Comparison of ENCODE assay signal across 17 cellular contexts in genomic region chr6:34875292-34876213, GRCh38. TPM values are rescaled to one million over a fixed set of nuclear protein-coding genes. Genes with fewer than 3 reads are reported as not detected.
DNase-seq lines count a peak whose midpoint lies in the region; ATAC-seq and TF ChIP-seq lines count a peak whose summit lies in the region.
"Had no signal": no experiment of that assay in that cellular context is flagged by ENCODE, and none has a peak within 500 bp of the region (broad histone marks: within the 10 kb centered on the region; RNA-seq: fewer than 3 reads in every experiment).

No MANE protein-coding gene starts in this region.

- no peak overlapping the region for H3K27ac ChIP-seq in HCT116 (ENCODE audit: low read depth, low read length)
- peak overlapping the region; percentile 14 for H3K27ac ChIP-seq in colonic mucosa
- peak overlapping the region; percentile 16 to 19 for H3K27ac ChIP-seq in mucosa of rectum (ENCODE audit: low read depth in 2 of 2, low read length in 2 of 2)
- no peak overlapping the region for H3K27ac ChIP-seq in brain microvascular endothelial cell

- no peaks in the 10 kb centered on the region for H3K9me3 ChIP-seq in HCT116 (ENCODE audit: control insufficient read depth in 1 of 2, insufficient read depth in 1 of 2, low read depth in 1 of 2, low read length in 2 of 2)
- no peaks in the 10 kb centered on the region for H3K9me3 ChIP-seq in colonic mucosa
- H3K9me3 ChIP-seq in mucosa of rectum (ENCODE audit: control insufficient read depth in 2 of 2, low read length in 2 of 2), result no peaks in the 10 kb centered on the region

- ATAC-seq in activated naive CD4-positive, alpha-beta T cell treated with anti-CD3 and anti-CD28 coated beads, Interleukin-2, amount 50 U/mL, for 72 hours, result no peak
- no peak for ATAC-seq in HCT116

- H3K4me1 ChIP-seq in HCT116 (ENCODE audit: control insufficient read depth in 1 of 2, insufficient read depth in 2 of 2, low read length in 2 of 2) (no peaks in the 10 kb centered on the region), colonic mucosa (no peaks in the 10 kb centered on the region), mucosa of rectum (ENCODE audit: control insufficient read depth in 2 of 2, insufficient read depth in 2 of 2, low read length in 2 of 2) (peaks cover 8 to 11% of the 10 kb centered on the region in 2 donors)

- H3K9me3 Mint-ChIP-seq in activated naive CD4-positive, alpha-beta T cell treated with anti-CD3 and anti-CD28 coated beads, Interleukin-2, amount 50 U/mL, for 72 hours, result no peaks in the 10 kb centered on the region

- no peaks in the 10 kb centered on the region for H3K36me3 Mint-ChIP-seq in activated naive CD4-positive, alpha-beta T cell treated with anti-CD3 and anti-CD28 coated beads, Interleukin-2, amount 50 U/mL, for 72 hours

- RAD21 ChIA-PET in HCT116 (lab: Charles Lee; ENCODE audit: low non-redundant PET in 1 of 2, low total read pairs in 2 of 2, uncharacterized antibody in 2 of 2, unreplicated experiment in 2 of 2), result no interaction called here

- peak overlapping the region; percentile 28 to 76 for H3K27ac Mint-ChIP-seq in activated naive CD4-positive, alpha-beta T cell treated with anti-CD3 and anti-CD28 coated beads, Interleukin-2, amount 50 U/mL, for 72 hours
- H3K27ac Mint-ChIP-seq: B cell had no signal

- in situ Hi-C loops in brain microvascular endothelial cell (cut with HindIII; ENCODE audit: low pct_ligation_motif_present, low sequenced_read_pairs), result no loop called here

- intact Hi-C loops in HCT116 (cut with micrococcal nuclease), result no loop called here
- intact Hi-C loops in colonic mucosa (cut with DNase I), result no loop called here

- POLR2A ChIA-PET in HCT116 (lab: Charles Lee), result no interaction called here

- H3K4me3 ChIP-seq in HCT116 (replicated peaks in 1 of 2; ENCODE audit: low read depth in 1 of 2, low read length in 2 of 2), result no peak overlapping the region
- H3K4me3 ChIP-seq in colonic mucosa, result no peak overlapping the region
- no peak overlapping the region for H3K4me3 ChIP-seq in mucosa of rectum (ENCODE audit: low read length in 2 of 2)
- H3K4me3 ChIP-seq in brain microvascular endothelial cell (ENCODE audit: low read depth, low read length), result no peak overlapping the region

- TF ChIP-seq CTCF in HCT116 (IDR thresholded peaks at IDR 0.05 in 2 of 3, conservative IDR thresholded peaks at IDR 0.05 in 1 of 3; ENCODE audit: borderline replicate concordance in 1 of 3, insufficient read depth in 1 of 3, low read depth in 2 of 3, low read length in 2 of 3) (no peak), colonic mucosa (IDR thresholded peaks at IDR 0.05) (no peak), brain microvascular endothelial cell (IDR thresholded peaks at IDR 0.05; ENCODE audit: low read depth, low read length, missing control alignments) (no peak)

- H3K4me2 ChIP-seq in HCT116 (ENCODE audit: low read length), result no peak overlapping the region

- DNase-seq in activated naive CD4-positive, alpha-beta T cell treated with anti-CD3 and anti-CD28 coated beads, Interleukin-2, amount 50 U/mL, for 72 hours (ENCODE audit: low spot score in 2 of 2), result no peak
- DNase-seq in activated naive CD4-positive, alpha-beta T cell treated with anti-CD3 and anti-CD28 coated beads, Interleukin-2, amount 50 U/mL, for 16 hours, result no peak
- DNase-seq in HCT116 (ENCODE audit: low read depth, low spot score), result no peak
- no peak for DNase-seq in colonic mucosa
- DNase-seq in RKO (ENCODE audit: low spot score), result no peak
- DNase-seq in brain microvascular endothelial cell, result no peak
- no peak for DNase-seq in stimulated activated CD4-positive, alpha-beta T cell treated with anti-CD3 and anti-CD28 coated beads, Interleukin-1b, Interleukin-23, amount 100 ng/mL, for 48 hours
- DNase-seq: DMS153, EL, HCEC 1CT, NCI-H1048, NCI-H1694, NCI-H345, NCI-H526 treated with DMSO at 0.1 percent for 48 hours, OCI-M1 had no signal

- no peak overlapping the region for H3K9ac ChIP-seq in HCT116 (ENCODE audit: low read length)
- H3K9ac ChIP-seq in colonic mucosa (ENCODE audit: low read depth in 2 of 2, low read length in 2 of 2), result peak overlapping the region in 1 of 2 donors; percentile 9
- H3K9ac ChIP-seq in mucosa of rectum (ENCODE audit: low read depth in 1 of 2, low read length in 2 of 2), result no peak overlapping the region

- H3K36me3 ChIP-seq in HCT116 (ENCODE audit: control insufficient read depth in 1 of 2, insufficient read depth in 2 of 2, low read length in 2 of 2), result peaks cover 37 to 45% of the 10 kb centered on the region in 2 experiments; a peak in 3 of 4 replicates
- H3K36me3 ChIP-seq in colonic mucosa, result no peaks in the 10 kb centered on the region
- H3K36me3 ChIP-seq in mucosa of rectum (ENCODE audit: control insufficient read depth in 2 of 2, insufficient read depth in 2 of 2, low read length in 2 of 2), result peaks cover 52 to 62% of the 10 kb centered on the region in 2 donors
- H3K36me3 ChIP-seq in brain microvascular endothelial cell (replicated peaks), result peaks cover 56% of the 10 kb centered on the region

- no peak overlapping the region for H2AFZ ChIP-seq in HCT116 (ENCODE audit: low read depth, low read length, poor library complexity, severe bottlenecking)

- no peaks in the 10 kb centered on the region; the same call in 1 of the 2 replicates for H3K79me2 ChIP-seq in HCT116 (ENCODE audit: insufficient read depth, low read length)

- TF ChIP-seq RAD21 in HCT116 (IDR thresholded peaks at IDR 0.05; ENCODE audit: low read depth), result no peak

- CTCF ChIA-PET in HCT116 (lab: Charles Lee), result interaction anchor here (0.9 kb wide), 1 partner anchor 17 kb away, joined by 3 read pairs; no protein-coding TSS in a partner anchor

- no peak for TF ChIP-seq POLR2A in HCT116 (IDR thresholded peaks at IDR 0.05; ENCODE audit: borderline replicate concordance, extremely low read depth, insufficient read depth, insufficient read length)

- H3K27me3 ChIP-seq in HCT116 (ENCODE audit: insufficient read depth, low read length) (no peaks in the 10 kb centered on the region), colonic mucosa (no peaks in the 10 kb centered on the region), mucosa of rectum (ENCODE audit: control insufficient read depth in 2 of 2, insufficient read depth in 2 of 2, low read length in 2 of 2) (no peaks in the 10 kb centered on the region), brain microvascular endothelial cell (replicated peaks) (no peaks in the 10 kb centered on the region)

- no peaks in the 10 kb centered on the region for H3K9me2 ChIP-seq in HCT116 (ENCODE audit: insufficient read depth)

- BruUV-seq in HCT116 (replicated peaks; lab: Mats Ljungman, UMichigan), result no TSS peak

- 0 out of 2 replicates have a peak, but pooled peaks cover 5% of the 10 kb centered on the region for H4K20me1 ChIP-seq in HCT116 (ENCODE audit: insufficient read depth)

TF ChIP-seq in HCT116, 20 proteins besides CTCF, POLR2A, EP300 and RAD21:
- TF ChIP-seq CBX3 (IDR thresholded peaks at IDR 0.05; ENCODE audit: low read depth) (no peak), POLR2AphosphoS5 (IDR thresholded peaks at IDR 0.05; ENCODE audit: low read depth, low read length) (peak; percentile 4; the same call in 1 of the 2 replicates), SIN3A (IDR thresholded peaks at IDR 0.05; ENCODE audit: low read depth) (no peak)

RNA-seq across cellular contexts. Expression of gene TAF11, which starts 12.3 kb away (rescaled TPM):
- total RNA-seq in activated naive CD4-positive, alpha-beta T cell treated with anti-CD3 and anti-CD28 coated beads, Interleukin-2, amount 50 U/mL, for 72 hours, result 10 to 100 TPM; 35.3 to 36.3 TPM
- total RNA-seq in HCT116 (2021; ENCODE audit: unreplicated experiment) (23.7 TPM), colonic mucosa (10 to 100 TPM; 24.6 to 27.4 TPM)
- 12.3 and 16.2 TPM in 2 replicates for polyA plus RNA-seq in HCT116 (2012)

RNA-seq across cellular contexts. Expression of gene ANKS1A, which starts 13.5 kb away (rescaled TPM):
- total RNA-seq in activated naive CD4-positive, alpha-beta T cell treated with anti-CD3 and anti-CD28 coated beads, Interleukin-2, amount 50 U/mL, for 72 hours, result 1 to 10 TPM; 8.6 to 9.3 TPM
- total RNA-seq in HCT116 (2021; ENCODE audit: unreplicated experiment), result 20.6 TPM
- polyA plus RNA-seq in HCT116 (2012), result 13.0 and 13.4 TPM in 2 replicates
- 10 to 100 TPM; 25.3 to 26.0 TPM for total RNA-seq in colonic mucosa

Comparison
In these comparisons a context has a peak if more than half of its experiments do, and no peak if none do; other contexts are left out.
1. H3K27ac ChIP-seq: peak in colonic mucosa (single experiment) and mucosa of rectum (2 of 2); none in HCT116 (single experiment) and brain microvascular endothelial cell (single experiment).